In the genomic region with DNA sequence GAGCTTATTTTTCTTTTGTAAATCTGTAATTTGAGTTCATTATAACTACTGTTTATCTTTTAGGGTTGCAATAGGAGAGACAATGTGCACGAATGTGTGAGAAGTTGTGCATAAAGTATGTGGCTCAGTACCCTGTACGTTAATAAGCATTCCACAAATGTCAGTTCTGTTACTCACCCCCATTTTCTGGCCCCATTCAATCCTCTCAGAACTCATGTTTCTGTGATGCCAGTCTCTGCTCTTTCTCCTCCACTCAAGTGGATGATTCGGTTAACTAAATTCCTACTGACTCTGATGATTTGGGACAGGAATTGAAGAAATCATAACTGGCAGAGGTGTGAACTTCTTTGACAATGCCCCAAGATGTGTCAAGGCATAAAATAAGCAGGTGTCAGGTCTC, we compare ENCODE assay signal across 15 cellular contexts.
DNase-seq lines count a peak whose midpoint lies in the region; ATAC-seq and FAIRE-seq lines count a peak whose summit lies in the region.
"Had no signal": no experiment of that assay in that cellular context is flagged by ENCODE, and none has a peak within 500 bp of the region (broad histone marks: within the 10 kb centered on the region; RNA-seq: fewer than 3 reads in every experiment).

No MANE protein-coding gene starts in this region.

- H3K9me3 ChIP-seq in adipocyte (ENCODE audit: control insufficient read depth, low read length) = no peaks in the 10 kb centered on the region
- H3K9me3 ChIP-seq: pancreas had no signal

- DNase-seq in HS-27A (ENCODE audit: low read depth) = peak; percentile 92
- peak; percentile 70 for DNase-seq in adipocyte (ENCODE audit: low read depth)
- DNase-seq in foreskin melanocyte = peak; percentile 6
- peak; percentile 25 for DNase-seq in urothelium cell line (ENCODE audit: low spot score)
- DNase-seq in stimulated activated naive CD8-positive, alpha-beta T cell treated with anti-CD3 and anti-CD28 coated beads, Interleukin-15, Interleukin-2, amounts not matched to agents 100 U/mL and 50 U/mL, for 24 hours = no peak
- DNase-seq in NCI-H748 treated with DMSO at 0.1 percent for 48 hours (lab: John Stamatoyannopoulos, UW) = no peak
- DNase-seq in medulla oblongata (ENCODE audit: extremely low spot score) = no peak
- DNase-seq: activated CD4-positive, alpha-beta T cell treated with anti-CD3 and anti-CD28 coated beads, Interleukin-2, amount 10 ng/mL, durations not matched to agents 7 days and 5 days; caudate nucleus; DMS153; NCI-H1436; pancreas; stimulated activated CD4-positive, alpha-beta T cell treated with anti-CD3 and anti-CD28 coated beads, Interleukin-4, amount 100 ng/mL, for 1 hour had no signal

- peaks cover 19% of the 10 kb centered on the region for H3K4me1 ChIP-seq in adipocyte (ENCODE audit: control insufficient read depth, insufficient read depth, low read length)
- H3K4me1 ChIP-seq: pancreas had no signal

- no peaks in the 10 kb centered on the region for H3K36me3 ChIP-seq in adipocyte (ENCODE audit: control insufficient read depth, insufficient read depth, low read length, severe bottlenecking)
- H3K36me3 ChIP-seq: pancreas had no signal

- peaks cover 3% of the 10 kb centered on the region for H3K27me3 ChIP-seq in adipocyte (replicated peaks; ENCODE audit: control insufficient read depth, insufficient read depth, low read length)
- H3K27me3 ChIP-seq: pancreas had no signal

- no peak for ATAC-seq in stimulated activated naive CD8-positive, alpha-beta T cell treated with anti-CD3 and anti-CD28 coated beads, Interleukin-15, Interleukin-2, amounts not matched to agents 100 U/mL and 50 U/mL, for 24 hours
- ATAC-seq: pancreas had no signal

- H3K4me3 ChIP-seq in adipocyte (ENCODE audit: low read length) = no peak overlapping the region
- H3K4me3 ChIP-seq: pancreas had no signal

- no peak overlapping the region for H3K9ac ChIP-seq in adipocyte (ENCODE audit: low read length)

- FAIRE-seq in urothelium cell line (lab: Jason Lieb, UNC) = no peak
- FAIRE-seq: frontal cortex, GM18507, pancreas had no signal

Comparison
In these comparisons a context has a peak if more than half of its experiments do, and no peak if none do; other contexts are left out.
1. DNase-seq: peak in HS-27A (single experiment), adipocyte (single experiment), foreskin melanocyte (single experiment) and urothelium cell line (single experiment); none in stimulated activated naive CD8-positive, alpha-beta T cell treated with anti-CD3 and anti-CD28 coated beads, Interleukin-15, Interleukin-2, amounts not matched to agents 100 U/mL and 50 U/mL, for 24 hours (single experiment), NCI-H748 treated with DMSO at 0.1 percent for 48 hours (single experiment) and medulla oblongata (single experiment).